1 cellular context compared by ENCODE assay signal in the genomic region with DNA sequence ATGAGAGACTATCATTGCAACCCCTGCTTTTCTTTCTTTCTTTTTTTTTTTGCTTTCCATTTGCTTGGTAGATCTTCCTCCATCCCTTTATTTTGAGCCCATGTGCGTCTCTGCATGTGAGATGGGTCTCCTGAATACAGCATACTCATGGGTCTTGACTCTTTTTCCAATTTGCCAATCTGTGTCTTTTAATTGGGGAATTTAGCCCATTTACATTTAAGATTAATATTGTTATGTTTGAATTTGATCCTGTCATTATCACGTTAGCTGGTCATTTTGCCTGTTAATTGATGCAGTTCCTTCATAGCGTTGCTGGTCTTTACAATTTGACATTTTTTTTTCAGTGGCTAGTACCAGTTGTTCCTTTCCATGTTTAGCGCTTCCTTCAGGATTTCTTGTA.
TF ChIP-seq lines count a peak whose summit lies in the region.

No MANE protein-coding gene starts in this region.

TF ChIP-seq in HCT116, 20 proteins besides CTCF, POLR2A, EP300 and RAD21:
- 0 out of 2 replicates have a peak, but pooled peaks have one; percentile 20 for TF ChIP-seq CBX3 (IDR thresholded peaks at IDR 0.05; ENCODE audit: low read depth)
